ENCODE assay signal across 11 cellular contexts in the genomic region with DNA sequence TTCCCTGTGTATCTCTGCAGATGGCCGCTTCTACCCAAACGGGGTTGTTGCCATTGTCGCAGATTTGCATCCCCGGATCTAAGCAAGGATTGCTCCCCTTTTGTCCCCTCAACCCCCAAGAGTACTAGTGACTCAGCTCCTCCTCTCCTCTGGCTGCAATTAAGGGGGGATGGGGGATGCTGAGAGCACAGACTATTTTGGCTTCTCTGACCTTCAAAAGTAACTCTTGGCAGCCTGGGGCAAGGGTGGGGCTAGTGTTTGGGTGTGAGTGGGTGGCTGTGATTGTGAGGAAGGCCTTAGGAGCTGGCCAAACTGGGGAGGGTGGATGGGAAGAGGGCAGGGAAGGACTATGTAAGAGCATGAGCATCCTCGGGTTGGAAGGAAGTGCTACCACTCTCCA. TPM values are rescaled to one million over a fixed set of nuclear protein-coding genes. Genes with fewer than 3 reads are reported as not detected.
DNase-seq lines count a peak whose midpoint lies in the region; ATAC-seq and TF ChIP-seq lines count a peak whose summit lies in the region.
"Had no signal": no experiment of that assay in that cellular context is flagged by ENCODE, and none has a peak within 500 bp of the region (broad histone marks: within the 10 kb centered on the region; RNA-seq: fewer than 3 reads in every experiment).

No MANE protein-coding gene starts in this region.

- no peak for ATAC-seq in GM21737 (IDR thresholded peaks at IDR 0.05; ENCODE audit: unreplicated experiment)
- ATAC-seq: GM12878; naive thymus-derived CD8-positive, alpha-beta T cell had no signal

- no peak overlapping the region for H3K4me3 ChIP-seq in prostate gland
- H3K4me3 ChIP-seq: GM12878 had no signal

- H3K36me3 Mint-ChIP-seq in mesothelial cell of epicardium (no peaks in the 10 kb centered on the region), type B pancreatic cell (peaks cover 6% of the 10 kb centered on the region)
- H3K36me3 Mint-ChIP-seq: naive thymus-derived CD8-positive, alpha-beta T cell had no signal

- intact Hi-C loops in prostate gland (cut with DNase I), result no loop called here

- no peaks in the 10 kb centered on the region for H3K9me3 ChIP-seq in prostate gland

- H3K27ac Mint-ChIP-seq in mesothelial cell of epicardium (peak overlapping the region; percentile 76), type B pancreatic cell (no peak overlapping the region)
- H3K27ac Mint-ChIP-seq: endodermal cell had no signal

- no peaks in the 10 kb centered on the region for H3K36me3 ChIP-seq in prostate gland

- DNase-seq in NCI-H82 (lab: John Stamatoyannopoulos, UW) (peak; percentile 9), NCI-H82 treated with DMSO at 0.1 percent for 48 hours (lab: John Stamatoyannopoulos, UW; ENCODE audit: unreplicated experiment) (no peak), cerebellar cortex (ENCODE audit: low spot score) (peak; percentile 35), mesothelial cell of epicardium (ENCODE audit: low spot score in 2 of 2, unreplicated experiment in 2 of 2) (no peak), type B pancreatic cell (ENCODE audit: extremely low spot score, unreplicated experiment) (no peak), prostate gland (ENCODE audit: low spot score) (no peak), MV-4-11 (lab: John Stamatoyannopoulos, UW) (no peak)
- DNase-seq: endodermal cell; naive thymus-derived CD8-positive, alpha-beta T cell had no signal

- 39% methylated on average over 5 of the region's 5 CpGs for WGBS in prostate gland

- H3K9me3 Mint-ChIP-seq in mesothelial cell of epicardium, result no peaks in the 10 kb centered on the region
- no peaks in the 10 kb centered on the region for H3K9me3 Mint-ChIP-seq in type B pancreatic cell
- H3K9me3 Mint-ChIP-seq: endodermal cell; naive thymus-derived CD8-positive, alpha-beta T cell had no signal

- no peak for TF ChIP-seq POLR2A in prostate gland (IDR thresholded peaks at IDR 0.05)

- no peaks in the 10 kb centered on the region for H3K27me3 ChIP-seq in prostate gland (replicated peaks; ENCODE audit: insufficient read depth)

- H3K27ac ChIP-seq in prostate gland, result peak overlapping the region in 1 of 2 donors; percentile 44

- peaks cover 4% of the 10 kb centered on the region for H3K4me1 ChIP-seq in prostate gland (replicated peaks)

- peaks cover 15% of the 10 kb centered on the region for H3K27me3 Mint-ChIP-seq in mesothelial cell of epicardium (ENCODE audit: low read depth)
- peaks cover 6% of the 10 kb centered on the region for H3K27me3 Mint-ChIP-seq in type B pancreatic cell

- H3K4me1 Mint-ChIP-seq in mesothelial cell of epicardium (peaks cover 50% of the 10 kb centered on the region), type B pancreatic cell (ENCODE audit: unreplicated experiment) (peaks cover 66% of the 10 kb centered on the region)

- TF ChIP-seq CTCF in mesothelial cell of epicardium (IDR thresholded peaks at IDR 0.05; ENCODE audit: unreplicated experiment) (no peak), type B pancreatic cell (conservative IDR thresholded peaks at IDR 0.05) (no peak), prostate gland (IDR thresholded peaks at IDR 0.05) (no peak)

- H3K4me3 Mint-ChIP-seq in mesothelial cell of epicardium (peak overlapping the region; percentile 72), type B pancreatic cell (peak overlapping the region; percentile 70)
- H3K4me3 Mint-ChIP-seq: endodermal cell had no signal

RNA-seq across cellular contexts. Expression of gene MAP1A, which starts 1.2 kb away (rescaled TPM):
- total RNA-seq in mesothelial cell of epicardium (13.7 to 13.9 TPM (median 13.7 TPM) in 3 replicates), type B pancreatic cell (ENCODE audit: low replicate concordance) (6.0 and 18.2 TPM in 2 replicates), prostate gland (10 to 100 TPM in 1 of 2 donors, 1 to 10 TPM in 1; 6.2 to 21.9 TPM)

RNA-seq across cellular contexts. Expression of gene TP53BP1, which starts 23.2 kb away (rescaled TPM):
- total RNA-seq in mesothelial cell of epicardium (103 to 112 TPM (median 108 TPM) in 3 replicates), type B pancreatic cell (ENCODE audit: low replicate concordance) (68.3 and 101 TPM in 2 replicates), prostate gland (10 to 100 TPM; 36.3 to 73.6 TPM)

Comparison
In these comparisons a context has a peak if more than half of its experiments do, and no peak if none do; other contexts are left out.
1. DNase-seq: peak in NCI-H82 (single experiment) and cerebellar cortex (single experiment); none in NCI-H82 treated with DMSO at 0.1 percent for 48 hours (single experiment), mesothelial cell of epicardium (0 of 2), type B pancreatic cell (single experiment), prostate gland (single experiment) and MV-4-11 (single experiment).